ENCODE assay signal across 12 cellular contexts in the genomic region with DNA sequence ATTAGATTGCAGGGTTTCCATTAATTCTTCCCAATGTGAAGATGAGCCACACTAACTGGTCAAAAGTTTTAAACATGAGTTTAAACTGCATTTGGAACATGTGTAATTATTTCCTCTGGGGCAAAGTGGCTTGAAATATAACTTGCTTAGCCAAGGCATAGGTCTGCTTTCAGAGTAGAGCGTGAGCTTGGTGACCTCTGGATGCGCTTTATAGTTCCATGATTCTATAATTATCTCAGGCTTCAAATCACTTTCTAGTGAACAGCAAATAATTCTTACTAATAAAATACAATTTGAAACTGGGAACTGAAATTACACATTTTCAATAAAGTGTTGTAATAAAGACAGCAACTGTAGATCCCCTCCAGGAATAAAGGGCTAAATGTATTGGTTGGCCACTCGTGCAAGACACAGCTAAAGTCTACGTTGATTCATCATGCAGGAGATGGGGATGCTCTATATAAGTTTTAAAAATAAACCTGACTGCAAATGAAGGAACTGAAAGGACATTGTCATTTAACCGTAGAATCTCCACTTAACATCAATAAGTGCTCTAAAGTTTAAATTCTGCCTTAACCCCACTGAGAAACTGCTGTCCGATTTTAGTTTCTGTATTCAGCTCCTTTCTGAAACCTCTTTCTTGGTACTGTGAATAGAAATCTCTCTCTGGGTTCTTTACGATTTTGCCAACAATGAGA.
DNase-seq lines count a peak whose midpoint lies in the region; ATAC-seq and TF ChIP-seq lines count a peak whose summit lies in the region.
"Had no signal": no experiment of that assay in that cellular context is flagged by ENCODE, and none has a peak within 500 bp of the region (broad histone marks: within the 10 kb centered on the region; RNA-seq: fewer than 3 reads in every experiment).

No MANE protein-coding gene starts in this region.

- H3K27ac Mint-ChIP-seq in CD4-positive, alpha-beta memory T cell, result no peak overlapping the region
- H3K27ac Mint-ChIP-seq: activated CD4-positive, alpha-beta T cell treated with anti-CD3 and anti-CD28 coated beads, Interleukin-2, amount 10 ng/mL, durations not matched to agents 7 days and 5 days; neural progenitor cell had no signal

- no peak for DNase-seq in CD4-positive, alpha-beta memory T cell
- DNase-seq in G401 (ENCODE audit: low spot score), result no peak
- no peak for DNase-seq in GM10266 (ENCODE audit: extremely low spot score)
- no peak for DNase-seq in hippocampal formation (lab: John Stamatoyannopoulos, UW)
- DNase-seq: activated CD4-positive, alpha-beta T cell treated with anti-CD3 and anti-CD28 coated beads, Interleukin-2, amount 10 ng/mL, durations not matched to agents 7 days and 5 days; NCI-H1930; thyroid gland had no signal

- H3K9me3 Mint-ChIP-seq in CD4-positive, alpha-beta memory T cell, result peaks cover 0 to 7% (median under 1%) of the 10 kb centered on the region in 8 donors
- H3K9me3 Mint-ChIP-seq: activated CD4-positive, alpha-beta T cell treated with anti-CD3 and anti-CD28 coated beads, Interleukin-2, amount 10 ng/mL, durations not matched to agents 7 days and 5 days had no signal

- peak overlapping the region in 6 of 11 experiments; percentile 5 to 35 (median 30); a peak in 6 of 22 replicates for H3K27ac ChIP-seq in BLaER1 treated with 17β-estradiol and CSF1 and Interleukin-3, amounts not matched to agents 10 nM and 100 nM
- no peak overlapping the region for H3K27ac ChIP-seq in CD4-positive, alpha-beta memory T cell (ENCODE audit: low read depth, low read length)
- H3K27ac ChIP-seq: neural progenitor cell, thyroid gland had no signal

- no peaks in the 10 kb centered on the region for H3K27me3 ChIP-seq in BLaER1 treated with 17β-estradiol and CSF1 and Interleukin-3, amounts not matched to agents 10 nM and 100 nM
- no peaks in the 10 kb centered on the region for H3K27me3 ChIP-seq in CD4-positive, alpha-beta memory T cell (ENCODE audit: insufficient read depth, low read length)
- H3K27me3 ChIP-seq: neural progenitor cell, thyroid gland had no signal

- no peak overlapping the region for H3K4me3 Mint-ChIP-seq in CD4-positive, alpha-beta memory T cell
- H3K4me3 Mint-ChIP-seq: activated CD4-positive, alpha-beta T cell treated with anti-CD3 and anti-CD28 coated beads, Interleukin-2, amount 10 ng/mL, durations not matched to agents 7 days and 5 days; neural progenitor cell had no signal

- CTCF ChIA-PET in CD4-positive, alpha-beta memory T cell (lab: Charles Lee; ENCODE audit: partially characterized antibody), result no interaction called here

- H3K9ac ChIP-seq in BLaER1 treated with 17β-estradiol and CSF1 and Interleukin-3, amounts not matched to agents 10 nM and 100 nM, result peak overlapping the region in 1 of 11 experiments; percentile 43; a peak in 2 of 22 replicates
- H3K9ac ChIP-seq: neural progenitor cell had no signal

- H3K9me3 ChIP-seq in BLaER1 treated with 17β-estradiol and CSF1 and Interleukin-3, amounts not matched to agents 10 nM and 100 nM (replicated peaks in 1 of 11), result peaks cover 0 to 9% (median 0%) of the 10 kb centered on the region in 11 experiments; a peak in 4 of 22 replicates
- H3K9me3 ChIP-seq in CD4-positive, alpha-beta memory T cell (ENCODE audit: control insufficient read depth in 1 of 2, low read length in 2 of 2), result no peaks in the 10 kb centered on the region
- H3K9me3 ChIP-seq: thyroid gland had no signal

- peaks cover 15 to 33% (median 25%) of the 10 kb centered on the region in 10 experiments for H3K4me1 ChIP-seq in BLaER1 treated with 17β-estradiol and CSF1 and Interleukin-3, amounts not matched to agents 10 nM and 100 nM
- H3K4me1 ChIP-seq in CD4-positive, alpha-beta memory T cell (ENCODE audit: insufficient read depth, low read length), result no peaks in the 10 kb centered on the region
- H3K4me1 ChIP-seq: neural progenitor cell, thyroid gland had no signal

- H3K4me3 ChIP-seq in BLaER1 treated with 17β-estradiol and CSF1 and Interleukin-3, amounts not matched to agents 10 nM and 100 nM, result peak overlapping the region in 2 of 10 experiments; percentile 16 to 21; a peak in 1 of 20 replicates
- no peak overlapping the region for H3K4me3 ChIP-seq in CD4-positive, alpha-beta memory T cell (ENCODE audit: low read length in 2 of 2)
- H3K4me3 ChIP-seq: neural progenitor cell, thyroid gland had no signal

- no peaks in the 10 kb centered on the region for H4K20me1 ChIP-seq in BLaER1 treated with 17β-estradiol and CSF1 and Interleukin-3, amounts not matched to agents 10 nM and 100 nM

- ATAC-seq in GM19395 (IDR thresholded peaks at IDR 0.05; ENCODE audit: unreplicated experiment) (peak; percentile 88), HG02642 (IDR thresholded peaks at IDR 0.05; ENCODE audit: poor library complexity, unreplicated experiment) (peak; percentile 77), HG03457 (IDR thresholded peaks at IDR 0.05; ENCODE audit: unreplicated experiment) (peak; percentile 63)

- intact Hi-C loops in CD4-positive, alpha-beta memory T cell (cut with micrococcal nuclease), result no loop called here

- in situ Hi-C loops in G401 (cut with HindIII; ENCODE audit: low sequenced_read_pairs), result no loop called here

- H3K4me1 Mint-ChIP-seq in CD4-positive, alpha-beta memory T cell, result no peaks in the 10 kb centered on the region
- H3K4me1 Mint-ChIP-seq: activated CD4-positive, alpha-beta T cell treated with anti-CD3 and anti-CD28 coated beads, Interleukin-2, amount 10 ng/mL, durations not matched to agents 7 days and 5 days; neural progenitor cell had no signal

- H3K4me2 ChIP-seq in BLaER1 treated with 17β-estradiol and CSF1 and Interleukin-3, amounts not matched to agents 10 nM and 100 nM, result peak overlapping the region; percentile 45 to 76 (median 61)
- H3K4me2 ChIP-seq: neural progenitor cell had no signal

- no peaks in the 10 kb centered on the region for H3K36me3 ChIP-seq in BLaER1 treated with 17β-estradiol and CSF1 and Interleukin-3, amounts not matched to agents 10 nM and 100 nM
- H3K36me3 ChIP-seq in CD4-positive, alpha-beta memory T cell (ENCODE audit: insufficient read depth, low read length), result no peaks in the 10 kb centered on the region
- H3K36me3 ChIP-seq: neural progenitor cell, thyroid gland had no signal

- no peak for TF ChIP-seq CTCF in GM10266 (IDR thresholded peaks at IDR 0.05; ENCODE audit: control insufficient read depth, insufficient read depth, low read depth, missing control alignments)

- H3K36me3 Mint-ChIP-seq in CD4-positive, alpha-beta memory T cell, result no peaks in the 10 kb centered on the region

- POLR2A ChIA-PET in CD4-positive, alpha-beta memory T cell (lab: Charles Lee; ENCODE audit: partially characterized antibody), result no interaction called here

- no peaks in the 10 kb centered on the region for H3K27me3 Mint-ChIP-seq in CD4-positive, alpha-beta memory T cell
- H3K27me3 Mint-ChIP-seq: activated CD4-positive, alpha-beta T cell treated with anti-CD3 and anti-CD28 coated beads, Interleukin-2, amount 10 ng/mL, durations not matched to agents 7 days and 5 days had no signal
